In the genomic region with DNA sequence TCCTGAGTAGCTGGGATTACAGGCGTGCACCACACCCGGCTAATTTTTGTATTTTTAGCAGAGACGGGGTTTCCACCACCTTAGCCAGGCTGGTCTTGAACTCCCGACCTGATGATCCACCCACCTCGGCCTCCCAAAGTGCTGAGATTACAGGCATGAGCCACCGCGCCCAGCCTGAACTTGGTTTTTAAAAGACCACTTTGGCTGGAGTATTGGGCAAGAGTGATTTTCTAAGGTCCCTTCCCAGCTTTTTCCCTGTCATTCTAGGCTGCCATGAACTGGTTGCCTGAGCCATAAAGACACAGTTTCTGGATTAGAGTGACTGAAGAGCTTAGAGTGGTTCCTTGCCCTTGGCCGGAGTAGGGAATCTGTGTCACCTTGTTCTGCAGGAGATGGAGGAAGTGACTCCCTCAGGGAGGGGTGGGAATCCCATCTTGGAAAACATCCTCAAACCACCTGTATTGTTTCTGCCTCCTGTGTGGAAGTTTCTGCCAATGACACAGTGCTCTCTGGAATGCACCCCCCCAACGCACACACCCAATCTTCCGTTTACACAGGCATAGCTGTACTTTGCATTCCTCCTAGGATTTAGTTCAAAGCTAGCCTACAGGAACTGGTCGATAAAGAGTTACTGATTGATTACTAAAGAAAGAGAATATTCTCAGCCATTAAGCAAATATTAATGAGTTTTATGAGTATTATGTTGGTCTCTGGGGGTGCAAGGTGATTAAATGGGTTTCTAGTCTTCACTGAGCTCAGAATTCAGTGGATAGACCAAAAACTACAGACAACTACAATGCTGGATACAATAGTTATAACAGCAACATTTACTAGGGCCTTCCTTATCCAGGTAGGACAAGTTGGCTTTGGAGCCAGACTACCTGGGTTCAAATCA, we compare ENCODE assay signal across 10 cellular contexts. TPM values are rescaled to one million over a fixed set of nuclear protein-coding genes. Genes with fewer than 3 reads are reported as not detected.
DNase-seq lines count a peak whose midpoint lies in the region; ATAC-seq, FAIRE-seq and TF ChIP-seq lines count a peak whose summit lies in the region.
"Had no signal": no experiment of that assay in that cellular context is flagged by ENCODE, and none has a peak within 500 bp of the region (broad histone marks: within the 10 kb centered on the region; RNA-seq: fewer than 3 reads in every experiment).

No MANE protein-coding gene starts in this region.

- 66% methylated on average over 11 of the region's 11 CpGs for WGBS in liver

- TF ChIP-seq CTCF in bronchial epithelial cell (IDR thresholded peaks at IDR 0.05; ENCODE audit: insufficient read depth, low read length, severe bottlenecking) (no peak), liver (IDR thresholded peaks at IDR 0.05; ENCODE audit: low read depth, low read length, missing input control) (no peak), upper lobe of right lung (IDR thresholded peaks at IDR 0.05) (no peak)

- H3K9ac ChIP-seq in liver (ENCODE audit: low read depth in 1 of 2, low read length in 2 of 2): no peak overlapping the region

- peak in 1 of 2 donors; percentile 57 for TF ChIP-seq RAD21 in liver (IDR thresholded peaks at IDR 0.05)

- H3K4me1 Mint-ChIP-seq in activated T-cell treated with anti-CD3 and anti-CD28 coated beads, Interleukin-2, amount 50 U/mL, for 24 hours (ENCODE audit: low read depth): peaks cover 76% of the 10 kb centered on the region

- peaks cover 99% of the 10 kb centered on the region for H3K36me3 Mint-ChIP-seq in activated T-cell treated with anti-CD3 and anti-CD28 coated beads, Interleukin-2, amount 50 U/mL, for 24 hours (ENCODE audit: low read depth)

- no peak overlapping the region for H3K4me3 Mint-ChIP-seq in activated T-cell treated with anti-CD3 and anti-CD28 coated beads, Interleukin-2, amount 50 U/mL, for 24 hours

- no peak for FAIRE-seq in bronchial epithelial cell (lab: Jason Lieb, UNC)

- H3K4me3 ChIP-seq in bronchial epithelial cell (ENCODE audit: low read depth, low read length): no peak overlapping the region
- no peak overlapping the region for H3K4me3 ChIP-seq in liver (ENCODE audit: low read depth in 1 of 3, low read length in 3 of 3)
- H3K4me3 ChIP-seq in upper lobe of right lung: no peak overlapping the region

- H3K36me3 ChIP-seq in bronchial epithelial cell (ENCODE audit: control insufficient read depth, insufficient read depth, low read length) (peaks cover 16% of the 10 kb centered on the region), liver (ENCODE audit: control insufficient read depth in 4 of 4, insufficient read depth in 3 of 4, low read depth in 1 of 4, low read length in 3 of 4) (peaks cover 0 to 5% (median 3%) of the 10 kb centered on the region in 4 donors), upper lobe of right lung (peaks cover 42% of the 10 kb centered on the region)

- peak overlapping the region; percentile 23 for H3K27ac Mint-ChIP-seq in activated T-cell treated with anti-CD3 and anti-CD28 coated beads, Interleukin-2, amount 50 U/mL, for 24 hours

- peaks cover 17 to 71% (median 51%) of the 10 kb centered on the region in 4 donors for H3K4me1 ChIP-seq in liver (ENCODE audit: control insufficient read depth in 4 of 4, insufficient read depth in 4 of 4, low read length in 3 of 4)
- peaks cover 79% of the 10 kb centered on the region for H3K4me1 ChIP-seq in upper lobe of right lung

- ATAC-seq in upper lobe of right lung (peak; percentile 84), HG03442 (IDR thresholded peaks at IDR 0.05; ENCODE audit: unreplicated experiment) (no peak), HG03159 (IDR thresholded peaks at IDR 0.05; ENCODE audit: unreplicated experiment) (no peak)

- H3K27me3 ChIP-seq in bronchial epithelial cell (ENCODE audit: control insufficient read depth, insufficient read depth, low read length): no peaks in the 10 kb centered on the region
- H3K27me3 ChIP-seq in liver (ENCODE audit: control insufficient read depth in 4 of 4, insufficient read depth in 4 of 4, low read length in 3 of 4): no peaks in the 10 kb centered on the region
- no peaks in the 10 kb centered on the region for H3K27me3 ChIP-seq in upper lobe of right lung

- H3K27ac ChIP-seq in liver (ENCODE audit: low read depth in 1 of 2, low read length in 2 of 2) (peak overlapping the region; percentile 1 to 54), upper lobe of right lung (peak overlapping the region; percentile 74)

- H3K9me3 Mint-ChIP-seq in activated T-cell treated with anti-CD3 and anti-CD28 coated beads, Interleukin-2, amount 50 U/mL, for 24 hours: no peaks in the 10 kb centered on the region

- DNase-seq in activated T-cell treated with anti-CD3 and anti-CD28 coated beads, Interleukin-2, amount 50 U/mL, for 24 hours: no peak
- DNase-seq in activated T-cell treated with anti-CD3 and anti-CD28 coated beads for 4 hours: no peak
- peak; percentile 98 for DNase-seq in bronchial epithelial cell (ENCODE audit: low read depth)
- DNase-seq in upper lobe of right lung: peak; percentile 76
- no peak for DNase-seq in GDM1 (lab: John Stamatoyannopoulos, UW)
- DNase-seq: stimulated activated CD4-positive, alpha-beta T cell treated with anti-CD3 and anti-CD28 coated beads, Interleukin-1b, Interleukin-23, amount 100 ng/mL, for 48 hours; T-helper 2 cell had no signal

- H3K9me3 ChIP-seq in liver (ENCODE audit: control insufficient read depth in 4 of 4, low read length in 3 of 4) (no peaks in the 10 kb centered on the region), upper lobe of right lung (no peaks in the 10 kb centered on the region)

- intact Hi-C loops in upper lobe of right lung (cut with DNase I): no loop called here

- H3K27me3 Mint-ChIP-seq in activated T-cell treated with anti-CD3 and anti-CD28 coated beads, Interleukin-2, amount 50 U/mL, for 24 hours: no peaks in the 10 kb centered on the region

TF ChIP-seq in liver, 16 proteins besides CTCF, POLR2A, EP300 and RAD21 (continues in another document):
- TF ChIP-seq GABPA (IDR thresholded peaks at IDR 0.05 in 1 of 2, conservative IDR thresholded peaks at IDR 0.05 in 1 of 2) (peak in 1 of 2 donors; percentile 41), JUND (IDR thresholded peaks at IDR 0.05) (peak; percentile 72 to 78), FOXA2 (IDR thresholded peaks at IDR 0.05) (peak; percentile 70), EGR1 (IDR thresholded peaks at IDR 0.05; ENCODE audit: low read depth in 2 of 2) (peak; percentile 36 to 41), HNF4A (conservative IDR thresholded peaks at IDR 0.05) (peak; percentile 80 to 90), RXRA (IDR thresholded peaks at IDR 0.05) (peak; percentile 71 to 81), YY1 (IDR thresholded peaks at IDR 0.05) (peak; percentile 34), TAF1 (conservative IDR thresholded peaks at IDR 0.05) (no peak), SP1 (IDR thresholded peaks at IDR 0.05) (peak; percentile 86), NR2F2 (IDR thresholded peaks at IDR 0.05) (no peak), HNF4G (IDR thresholded peaks at IDR 0.05) (peak; percentile 51)
- TF ChIP-seq, protein P1, sequence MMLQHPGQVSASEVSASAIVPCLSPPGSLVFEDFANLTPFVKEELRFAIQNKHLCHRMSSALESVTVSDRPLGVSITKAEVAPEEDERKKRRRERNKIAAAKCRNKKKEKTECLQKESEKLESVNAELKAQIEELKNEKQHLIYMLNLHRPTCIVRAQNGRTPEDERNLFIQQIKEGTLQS (IDR thresholded peaks at IDR 0.05): no peak
- TF ChIP-seq, protein P2, sequence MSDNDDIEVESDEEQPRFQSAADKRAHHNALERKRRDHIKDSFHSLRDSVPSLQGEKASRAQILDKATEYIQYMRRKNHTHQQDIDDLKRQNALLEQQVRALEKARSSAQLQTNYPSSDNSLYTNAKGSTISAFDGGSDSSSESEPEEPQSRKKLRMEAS (IDR thresholded peaks at IDR 0.05): peak; percentile 69
- TF ChIP-seq, protein P3, sequence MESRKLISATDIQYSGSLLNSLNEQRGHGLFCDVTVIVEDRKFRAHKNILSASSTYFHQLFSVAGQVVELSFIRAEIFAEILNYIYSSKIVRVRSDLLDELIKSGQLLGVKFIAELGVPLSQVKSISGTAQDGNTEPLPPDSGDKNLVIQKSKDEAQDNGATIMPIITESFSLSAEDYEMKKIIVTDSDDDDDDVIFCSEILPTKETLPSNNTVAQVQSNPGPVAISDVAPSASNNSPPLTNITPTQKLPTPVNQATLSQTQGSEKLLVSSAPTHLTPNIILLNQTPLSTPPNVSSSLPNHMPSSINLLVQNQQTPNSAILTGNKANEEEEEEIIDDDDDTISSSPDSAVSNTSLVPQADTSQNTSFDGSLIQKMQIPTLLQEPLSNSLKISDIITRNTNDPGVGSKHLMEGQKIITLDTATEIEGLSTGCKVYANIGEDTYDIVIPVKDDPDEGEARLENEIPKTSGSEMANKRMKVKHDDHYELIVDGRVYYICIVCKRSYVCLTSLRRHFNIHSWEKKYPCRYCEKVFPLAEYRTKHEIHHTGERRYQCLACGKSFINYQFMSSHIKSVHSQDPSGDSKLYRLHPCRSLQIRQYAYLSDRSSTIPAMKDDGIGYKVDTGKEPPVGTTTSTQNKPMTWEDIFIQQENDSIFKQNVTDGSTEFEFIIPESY (IDR thresholded peaks at IDR 0.05): no peak

RNA-seq across cellular contexts. Expression of a gene that starts 18.2 kb away (rescaled TPM):
- total RNA-seq in bronchial epithelial cell (93.5 and 93.8 TPM in 2 replicates), liver (100 to 1,000 TPM in 1 of 2 donors, 10 to 100 TPM in 1; 48.4 to 124 TPM), upper lobe of right lung (174 TPM)
- 10 to 100 TPM; 29.7 to 43.7 TPM for polyA plus RNA-seq in liver

RNA-seq across cellular contexts. Expression of a gene that starts 34.6 kb away (rescaled TPM):
- 1.3 and 1.8 TPM in 2 replicates for total RNA-seq in bronchial epithelial cell
- 10 to 100 TPM in 1 of 2 donors, 1 to 10 TPM in 1; 1.3 to 40.8 TPM for total RNA-seq in liver
- 1 to 10 TPM; 1.1 to 3.6 TPM for polyA plus RNA-seq in liver
- total RNA-seq in upper lobe of right lung: 1.6 TPM

Comparison
In these comparisons a context has a peak if more than half of its experiments do, and no peak if none do; other contexts are left out.
1. DNase-seq: peak in bronchial epithelial cell (single experiment) and upper lobe of right lung (single experiment); none in activated T-cell treated with anti-CD3 and anti-CD28 coated beads, Interleukin-2, amount 50 U/mL, for 24 hours (single experiment), activated T-cell treated with anti-CD3 and anti-CD28 coated beads for 4 hours (single experiment) and GDM1 (single experiment).